8 cellular contexts compared by ENCODE assay signal in the genomic region with DNA sequence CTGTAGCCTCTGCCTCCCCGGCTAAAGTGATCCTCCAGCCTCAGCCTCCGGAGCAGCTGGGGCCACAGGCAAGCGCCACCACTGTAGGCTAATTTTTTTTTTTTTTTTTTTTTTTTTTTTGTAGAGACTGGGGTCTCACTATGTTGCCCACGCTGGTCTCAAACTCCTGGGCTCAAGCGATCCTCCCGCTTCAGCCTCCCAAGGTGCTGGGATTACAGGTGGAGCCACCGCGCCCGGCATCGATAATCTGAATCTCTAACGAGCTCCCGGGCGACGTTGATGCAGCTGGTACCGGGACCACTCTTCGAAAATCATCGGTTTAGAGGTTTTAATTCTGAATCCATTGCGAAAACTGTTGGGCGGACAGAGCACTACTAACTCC. TPM values are rescaled to one million over a fixed set of nuclear protein-coding genes. Genes with fewer than 3 reads are reported as not detected.
DNase-seq lines count a peak whose midpoint lies in the region; ATAC-seq lines count a peak whose summit lies in the region.

No MANE protein-coding gene starts in this region.

- H3K27me3 ChIP-seq in iPS-20b (ENCODE audit: insufficient read depth, low read length), result no peaks in the 10 kb centered on the region

- H3K9me3 ChIP-seq in iPS-20b (ENCODE audit: insufficient read depth, low read depth, low read length), result no peaks in the 10 kb centered on the region

- H3K36me3 Mint-ChIP-seq in stimulated activated naive CD8-positive, alpha-beta T cell treated with anti-CD3 and anti-CD28 coated beads, Interleukin-15, Interleukin-2, amounts not matched to agents 100 ng/mL and 50 ng/mL, for 24 hours (ENCODE audit: low read depth), result peaks cover 27% of the 10 kb centered on the region
- peaks cover 25% of the 10 kb centered on the region for H3K36me3 Mint-ChIP-seq in activated CD8-positive, alpha-beta T cell treated with anti-CD3 and anti-CD28 coated beads, Interleukin-2, amount 10 ng/mL, durations not matched to agents 7 days and 5 days (ENCODE audit: low read depth)

- H3K4me3 ChIP-seq in iPS-20b (ENCODE audit: low read length), result peak overlapping the region; percentile 98

- POLR2A ChIA-PET in activated CD8-positive, alpha-beta T cell treated with anti-CD3 and anti-CD28 coated beads, Interleukin-2, amount 10 ng/mL, durations not matched to agents 7 days and 5 days (lab: Charles Lee), result interaction anchor here (0.7 to 2.4 kb wide), 9 partner anchors 8 to 971 kb away, joined by 3 to 10 read pairs (median 5); a partner anchor contains a TSS

- H3K4me1 Mint-ChIP-seq in stimulated activated naive CD8-positive, alpha-beta T cell treated with anti-CD3 and anti-CD28 coated beads, Interleukin-15, Interleukin-2, amounts not matched to agents 100 ng/mL and 50 ng/mL, for 24 hours (ENCODE audit: low read depth), result peaks cover 39% of the 10 kb centered on the region
- H3K4me1 Mint-ChIP-seq in activated CD8-positive, alpha-beta T cell treated with anti-CD3 and anti-CD28 coated beads, Interleukin-2, amount 10 ng/mL, durations not matched to agents 7 days and 5 days (ENCODE audit: low read depth), result peaks cover 30% of the 10 kb centered on the region

- CTCF ChIA-PET in activated CD8-positive, alpha-beta T cell treated with anti-CD3 and anti-CD28 coated beads, Interleukin-2, amount 10 ng/mL, durations not matched to agents 7 days and 5 days (lab: Charles Lee), result interaction anchor here (1.0 to 4.6 kb wide), 6 partner anchors 13 to 671 kb away, joined by 3 to 26 read pairs (median 6); no protein-coding TSS in a partner anchor

- peak overlapping the region; percentile 99 for H3K27ac Mint-ChIP-seq in stimulated activated naive CD8-positive, alpha-beta T cell treated with anti-CD3 and anti-CD28 coated beads, Interleukin-15, Interleukin-2, amounts not matched to agents 100 ng/mL and 50 ng/mL, for 24 hours
- peak overlapping the region; percentile 98 for H3K27ac Mint-ChIP-seq in activated CD8-positive, alpha-beta T cell treated with anti-CD3 and anti-CD28 coated beads, Interleukin-2, amount 10 ng/mL, durations not matched to agents 7 days and 5 days

- H3K27ac ChIP-seq in iPS-20b (ENCODE audit: low read length) (peak overlapping the region; percentile 72), substantia nigra (ENCODE audit: low read depth, low read length, poor library complexity, severe bottlenecking) (peak overlapping the region; percentile 96)

- no peaks in the 10 kb centered on the region for H3K36me3 ChIP-seq in iPS-20b (ENCODE audit: insufficient read depth, low read depth, low read length)

- H3K4me3 Mint-ChIP-seq in stimulated activated naive CD8-positive, alpha-beta T cell treated with anti-CD3 and anti-CD28 coated beads, Interleukin-15, Interleukin-2, amounts not matched to agents 100 ng/mL and 50 ng/mL, for 24 hours, result peak overlapping the region; percentile 98
- H3K4me3 Mint-ChIP-seq in activated CD8-positive, alpha-beta T cell treated with anti-CD3 and anti-CD28 coated beads, Interleukin-2, amount 10 ng/mL, durations not matched to agents 7 days and 5 days, result peak overlapping the region; percentile 97

- ATAC-seq in stimulated activated naive CD8-positive, alpha-beta T cell treated with anti-CD3 and anti-CD28 coated beads, Interleukin-15, Interleukin-2, amounts not matched to agents 100 U/mL and 50 U/mL, for 24 hours, result no peak
- ATAC-seq in activated CD8-positive, alpha-beta T cell treated with anti-CD3 and anti-CD28 coated beads, Interleukin-2, amount 10 ng/mL, durations not matched to agents 7 days and 5 days, result peak; percentile 1

- no peaks in the 10 kb centered on the region for H3K4me1 ChIP-seq in iPS-20b (ENCODE audit: insufficient read depth, low read length)

- no peak for DNase-seq in stimulated activated naive CD8-positive, alpha-beta T cell treated with anti-CD3 and anti-CD28 coated beads, Interleukin-15, Interleukin-2, amounts not matched to agents 100 U/mL and 50 U/mL, for 24 hours
- DNase-seq in activated CD8-positive, alpha-beta T cell treated with anti-CD3 and anti-CD28 coated beads, Interleukin-2, amount 10 ng/mL, durations not matched to agents 7 days and 5 days, result no peak
- peak in 3 of 49 donors; percentile 24 to 61 (median 48) for DNase-seq in substantia nigra (lab: John Stamatoyannopoulos, UW)
- DNase-seq in iPS-NIHi11 (ENCODE audit: low spot score), result no peak
- DNase-seq in cerebellar cortex (ENCODE audit: low spot score), result no peak
- DNase-seq in UCSD-AML1 (lab: John Stamatoyannopoulos, UW; ENCODE audit: unreplicated experiment), result no peak

- no peaks in the 10 kb centered on the region for H3K27me3 Mint-ChIP-seq in stimulated activated naive CD8-positive, alpha-beta T cell treated with anti-CD3 and anti-CD28 coated beads, Interleukin-15, Interleukin-2, amounts not matched to agents 100 ng/mL and 50 ng/mL, for 24 hours
- no peaks in the 10 kb centered on the region for H3K27me3 Mint-ChIP-seq in activated CD8-positive, alpha-beta T cell treated with anti-CD3 and anti-CD28 coated beads, Interleukin-2, amount 10 ng/mL, durations not matched to agents 7 days and 5 days (ENCODE audit: low read depth)

- peak overlapping the region; percentile 95 for H3K9ac ChIP-seq in iPS-20b (ENCODE audit: low read depth, low read length)

- no peaks in the 10 kb centered on the region for H3K9me3 Mint-ChIP-seq in stimulated activated naive CD8-positive, alpha-beta T cell treated with anti-CD3 and anti-CD28 coated beads, Interleukin-15, Interleukin-2, amounts not matched to agents 100 ng/mL and 50 ng/mL, for 24 hours
- H3K9me3 Mint-ChIP-seq in activated CD8-positive, alpha-beta T cell treated with anti-CD3 and anti-CD28 coated beads, Interleukin-2, amount 10 ng/mL, durations not matched to agents 7 days and 5 days (ENCODE audit: insufficient read depth), result no peaks in the 10 kb centered on the region

RNA-seq across cellular contexts. Expression of a gene that starts 0.5 kb away (rescaled TPM):
- 10 to 100 TPM; 18.4 to 21.1 TPM for total RNA-seq in activated CD8-positive, alpha-beta T cell treated with anti-CD3 and anti-CD28 coated beads, Interleukin-2, amount 10 ng/mL, durations not matched to agents 7 days and 5 days
